Comparison of ENCODE assay signal across 8 cellular contexts in the genomic region with DNA sequence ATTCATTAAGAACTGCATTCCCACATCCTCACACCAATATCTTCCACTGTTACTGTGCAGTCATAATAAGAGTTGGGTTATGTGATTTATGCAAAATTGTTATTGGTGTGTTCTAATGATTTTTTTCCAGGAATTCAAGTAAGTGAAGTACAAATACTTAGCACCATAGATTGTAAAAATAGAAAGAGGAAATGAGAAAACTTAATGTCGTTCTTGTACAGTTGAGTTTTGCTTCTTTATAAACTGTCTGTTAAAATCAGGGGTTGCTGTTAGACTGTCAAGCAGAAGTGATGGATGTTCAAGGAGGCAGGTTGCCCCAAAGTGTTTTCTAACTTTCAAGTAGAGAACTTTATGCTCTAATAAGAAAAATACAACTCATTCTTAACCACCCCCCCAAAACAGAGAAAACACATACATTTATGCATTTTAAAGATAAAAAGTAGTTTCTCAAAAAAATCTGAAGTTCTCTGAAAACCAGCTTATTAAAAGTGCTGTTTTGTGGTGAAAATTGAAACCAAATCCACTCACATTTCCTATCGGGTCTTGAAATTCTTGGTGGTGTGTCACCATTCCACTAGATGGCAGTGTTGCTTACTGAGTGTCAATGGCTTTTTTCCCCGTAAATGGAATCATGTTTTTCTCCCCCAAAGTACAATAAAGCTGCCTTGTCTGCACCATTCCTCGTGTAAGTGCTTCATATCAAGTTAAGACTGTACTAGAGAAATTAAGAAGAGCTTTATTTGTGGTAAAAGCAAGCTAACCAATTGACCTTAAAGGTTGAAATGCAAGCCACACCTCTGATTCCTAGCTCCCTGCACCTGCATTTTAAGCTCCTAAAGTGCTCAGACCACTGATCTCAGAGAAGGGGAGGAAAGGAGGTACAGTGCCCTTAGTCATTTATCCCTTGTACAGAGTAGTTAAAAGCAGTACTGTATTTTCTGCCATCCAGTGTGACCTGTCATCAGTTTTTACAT. TPM values are rescaled to one million over a fixed set of nuclear protein-coding genes. Genes with fewer than 3 reads are reported as not detected.
DNase-seq lines count a peak whose midpoint lies in the region; ATAC-seq and TF ChIP-seq lines count a peak whose summit lies in the region.

No MANE protein-coding gene starts in this region.

- peak overlapping the region in 5 of 10 donors; percentile 7 to 48 (median 33) for H3K4me3 Mint-ChIP-seq in naive thymus-derived CD4-positive, alpha-beta T cell

- H3K36me3 Mint-ChIP-seq in naive thymus-derived CD4-positive, alpha-beta T cell = peaks cover 0 to 9% (median 3%) of the 10 kb centered on the region in 5 donors

- intact Hi-C loops in naive thymus-derived CD4-positive, alpha-beta T cell (cut with micrococcal nuclease) = loop anchor here (1.0 to 5.0 kb wide), 6 partner anchors 12 to 532 kb away; no protein-coding TSS in a partner anchor
- intact Hi-C loops in lower leg skin (cut with DNase I; ENCODE audit: low total_unique reads) = no loop called here

- H3K4me3 ChIP-seq in AG09309 (ENCODE audit: control insufficient read depth, low read depth, low read length) (no peak overlapping the region), lower leg skin (ENCODE audit: low read depth, poor library complexity, severe bottlenecking) (no peak overlapping the region)
- H3K4me3 ChIP-seq in naive thymus-derived CD4-positive, alpha-beta T cell (ENCODE audit: low read length) = no peak overlapping the region

- in situ Hi-C loops in G401 (cut with HindIII; ENCODE audit: low sequenced_read_pairs) = no loop called here

- peaks cover 20 to 45% (median 37%) of the 10 kb centered on the region in 7 donors for H3K4me1 Mint-ChIP-seq in naive thymus-derived CD4-positive, alpha-beta T cell

- no peak overlapping the region for H3K27ac ChIP-seq in naive thymus-derived CD4-positive, alpha-beta T cell (ENCODE audit: low read depth, low read length)

- peak; percentile 72 for ATAC-seq in naive thymus-derived CD4-positive, alpha-beta T cell
- no peak for ATAC-seq in GM21576 (IDR thresholded peaks at IDR 0.05; ENCODE audit: unreplicated experiment)

- 11 to 13% methylated on average over 4 of the region's 4 CpGs for WGBS in lower leg skin, 2 donors

- TF ChIP-seq POLR2A in lower leg skin (IDR thresholded peaks at IDR 0.05) = no peak

- DNase-seq in AG09309 (ENCODE audit: low read depth) (no peak), G401 (ENCODE audit: low spot score) (peak; percentile 79), T-helper 1 cell (peak in 3 of 5 donors; percentile 14 to 55 (median 29)), lower leg skin (ENCODE audit: low spot score in 2 of 2) (no peak)
- DNase-seq in effector CD8-positive, alpha-beta T cell (lab: John Stamatoyannopoulos, UW) = peak; percentile 9
- DNase-seq in naive thymus-derived CD4-positive, alpha-beta T cell = peak in 7 of 9 donors; percentile 50 to 71 (median 66)

- H3K36me3 ChIP-seq in naive thymus-derived CD4-positive, alpha-beta T cell (ENCODE audit: control insufficient read depth in 2 of 3, insufficient read depth in 3 of 3, low read length in 3 of 3) = peaks cover 0 to 15% (median 6%) of the 10 kb centered on the region in 3 experiments

- no peaks in the 10 kb centered on the region for H3K9me3 ChIP-seq in naive thymus-derived CD4-positive, alpha-beta T cell (ENCODE audit: control insufficient read depth in 2 of 3, low read length in 3 of 3)

- peaks cover 16 to 24% of the 10 kb centered on the region in 2 donors for H3K4me1 ChIP-seq in naive thymus-derived CD4-positive, alpha-beta T cell (ENCODE audit: control insufficient read depth in 2 of 2, insufficient read depth in 2 of 2, low read length in 2 of 2)

- TF ChIP-seq CTCF in AG09309 (IDR thresholded peaks at IDR 0.05; ENCODE audit: control insufficient read depth, insufficient read depth, low read depth, low read length, missing control alignments) (peak; percentile 78), LNCAP (IDR thresholded peaks at IDR 0.05) (peak; percentile 85), lower leg skin (IDR thresholded peaks at IDR 0.05) (no peak)

- H3K9me3 Mint-ChIP-seq in naive thymus-derived CD4-positive, alpha-beta T cell = no peaks in the 10 kb centered on the region

- no peaks in the 10 kb centered on the region for H3K27me3 ChIP-seq in naive thymus-derived CD4-positive, alpha-beta T cell (ENCODE audit: control insufficient read depth in 2 of 2, insufficient read depth in 2 of 2, low read length in 2 of 2)

- POLR2A ChIA-PET in naive thymus-derived CD4-positive, alpha-beta T cell (lab: Charles Lee) = interaction anchor here (1.1 to 1.3 kb wide), 2 partner anchors 12 to 54 kb away, joined by 4 to 7 read pairs; no protein-coding TSS in a partner anchor

- no peaks in the 10 kb centered on the region for H3K27me3 Mint-ChIP-seq in naive thymus-derived CD4-positive, alpha-beta T cell

- peak overlapping the region in 8 of 9 donors; percentile 5 to 87 (median 26) for H3K27ac Mint-ChIP-seq in naive thymus-derived CD4-positive, alpha-beta T cell

- CTCF ChIA-PET in naive thymus-derived CD4-positive, alpha-beta T cell (lab: Charles Lee) = interaction anchor here (0.6 to 3.5 kb wide), 31 partner anchors 8 to 604 kb away, joined by 3 to 61 read pairs (median 4); no protein-coding TSS in a partner anchor

RNA-seq across cellular contexts. Expression of a gene that starts 4.7 kb away (rescaled TPM):
- total RNA-seq in G401 (2014; rRNA removed; shearing (Covaris generic)) = not detected in 2 replicates
- 10 to 100 TPM in 1 of 5 experiments, 1 to 10 TPM in 3, under 1 TPM in 1; 0.94 to 25.7 (median 2.7) TPM for total RNA-seq in naive thymus-derived CD4-positive, alpha-beta T cell
- under 1 TPM; 0.33 to 0.41 TPM for polyA plus RNA-seq in naive thymus-derived CD4-positive, alpha-beta T cell
- total RNA-seq in lower leg skin = under 1 TPM; 0.30 to 0.71 (median 0.51) TPM

RNA-seq across cellular contexts. Expression of a gene that starts 6.7 kb away (rescaled TPM):
- 0.10 and 0.74 TPM in 2 replicates for total RNA-seq in G401 (2014; rRNA removed; shearing (Covaris generic))
- under 1 TPM in 4 of 5 experiments, not detected in 1; 0.07 to 0.17 (median 0.13) TPM for total RNA-seq in naive thymus-derived CD4-positive, alpha-beta T cell
- polyA plus RNA-seq in naive thymus-derived CD4-positive, alpha-beta T cell = under 1 TPM in 1 of 2 donors, not detected in 1; 0.04 TPM
- not detected for total RNA-seq in lower leg skin

RNA-seq across cellular contexts. Expression of a gene that starts 57.7 kb away (rescaled TPM):
- total RNA-seq in G401 (2014; rRNA removed; shearing (Covaris generic)) = 288 and 334 TPM in 2 replicates
- 100 to 1,000 TPM in 1 of 5 experiments, 10 to 100 TPM in 4; 68.4 to 128 (median 80.1) TPM for total RNA-seq in naive thymus-derived CD4-positive, alpha-beta T cell
- 100 to 1,000 TPM; 116 to 118 TPM for polyA plus RNA-seq in naive thymus-derived CD4-positive, alpha-beta T cell
- 100 to 1,000 TPM; 128 to 162 (median 140) TPM for total RNA-seq in lower leg skin

Comparison
In these comparisons a context has a peak if more than half of its experiments do, and no peak if none do; other contexts are left out.
1. DNase-seq: peak in G401 (single experiment), T-helper 1 cell (3 of 5), effector CD8-positive, alpha-beta T cell (single experiment) and naive thymus-derived CD4-positive, alpha-beta T cell (7 of 9); none in AG09309 (single experiment) and lower leg skin (0 of 2).
2. CTCF ChIP-seq: peak in AG09309 (single experiment) and LNCAP (single experiment); none in lower leg skin (0 of 3).